ENCODE assay signal across 16 cellular contexts in the genomic region with DNA sequence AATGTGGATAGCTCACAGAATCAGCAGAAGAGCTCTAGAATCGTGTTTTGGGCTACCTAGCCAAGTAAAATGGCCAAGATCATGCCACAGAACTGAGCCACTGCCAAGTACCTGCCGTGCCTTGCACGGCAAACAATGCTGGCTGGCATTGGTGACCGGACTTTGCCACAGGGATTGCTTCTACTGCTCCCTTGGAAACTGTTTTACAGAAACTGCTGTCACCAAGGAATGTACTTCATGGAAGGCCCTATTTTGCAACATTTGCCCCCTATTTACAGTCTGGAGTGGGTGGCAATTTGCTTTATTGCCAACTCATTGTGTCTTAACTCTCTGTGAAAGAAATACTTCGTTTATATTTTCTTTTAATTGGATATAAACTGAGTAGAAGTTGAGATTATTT. TPM values are rescaled to one million over a fixed set of nuclear protein-coding genes. Genes with fewer than 3 reads are reported as not detected.
A peak's percentile ranks its signal among the peaks of the same experiment; 100 is the strongest.
DNase-seq lines count a peak whose midpoint lies in the region; ATAC-seq and TF ChIP-seq lines count a peak whose summit lies in the region.
"Had no signal": no experiment of that assay in that cellular context is flagged by ENCODE, and none has a peak within 500 bp of the region (broad histone marks: within the 10 kb centered on the region; RNA-seq: fewer than 3 reads in every experiment).

No MANE protein-coding gene starts in this region.

- H3K27me3 ChIP-seq in ACC112 (ENCODE audit: insufficient read depth, low read length) (no peaks in the 10 kb centered on the region), endocrine pancreas (ENCODE audit: control insufficient read depth, insufficient read depth, low read length) (no peaks in the 10 kb centered on the region)
- H3K27me3 ChIP-seq: BE2C, gastrocnemius medialis had no signal

- H3K36me3 ChIP-seq in ACC112 (ENCODE audit: insufficient read depth, low read length) (no peaks in the 10 kb centered on the region), endocrine pancreas (ENCODE audit: control insufficient read depth, insufficient read depth, low read length) (no peaks in the 10 kb centered on the region)
- H3K36me3 ChIP-seq: BE2C, gastrocnemius medialis had no signal

- H3K79me2 ChIP-seq in ACC112 (ENCODE audit: control insufficient read depth, insufficient read depth, low read length, unreplicated experiment): no peaks in the 10 kb centered on the region

- no peaks in the 10 kb centered on the region for H3K9me3 ChIP-seq in endocrine pancreas (ENCODE audit: control insufficient read depth, low read length)
- H3K9me3 ChIP-seq: BE2C, gastrocnemius medialis had no signal

- H3K4me1 ChIP-seq in ACC112 (ENCODE audit: control insufficient read depth, insufficient read depth, low read length, unreplicated experiment): peaks cover 4% of the 10 kb centered on the region
- peaks cover 5% of the 10 kb centered on the region for H3K4me1 ChIP-seq in endocrine pancreas (ENCODE audit: control insufficient read depth, insufficient read depth, low read length)

- H3K4me3 ChIP-seq in ACC112 (ENCODE audit: low read depth, low read length) (peak overlapping the region; percentile 3; the same call in 1 of the 2 replicates), endocrine pancreas (ENCODE audit: control insufficient read depth, insufficient read depth, low read length) (peak overlapping the region; percentile 19)
- H3K4me3 ChIP-seq: gastrocnemius medialis had no signal

- no peak for TF ChIP-seq CTCF in omental fat pad (IDR thresholded peaks at IDR 0.05)

- DNase-seq in NCI-H1092 treated with DMSO at 0.1 percent for 48 hours (lab: John Stamatoyannopoulos, UW) (peak; percentile 39), mucosa of gallbladder (ENCODE audit: low spot score) (peak; percentile 87), omental fat pad (ENCODE audit: low spot score) (no peak), COLO668 (lab: John Stamatoyannopoulos, UW; ENCODE audit: unreplicated experiment) (no peak)
- DNase-seq in activated CD4-positive, alpha-beta T cell treated with anti-CD3 and anti-CD28 coated beads, Interleukin-2, amount 50 U/mL, for 1 hour: no peak
- DNase-seq in activated effector memory CD4-positive, alpha-beta T cell treated with Interleukin-2 at 50 U/mL for 16 hours: no peak
- DNase-seq: activated CD4-positive, alpha-beta T cell treated with anti-CD3 and anti-CD28 coated beads, Interleukin-2, amount 10 ng/mL, durations not matched to agents 24 days and 14 days; BE2C; gastrocnemius medialis; GDM1; NCI-H1048; NK-92 treated with Interleukin-12 subunit alpha and Interleukin-12 subunit beta, amount 100 ng/mL, for 24 hours; retina had no signal

- H3K27ac ChIP-seq in ACC112 (ENCODE audit: low read depth, low read length): no peak overlapping the region
- H3K27ac ChIP-seq: gastrocnemius medialis, HL-60 had no signal

- no peak overlapping the region for H3K9ac ChIP-seq in endocrine pancreas (ENCODE audit: control insufficient read depth, insufficient read depth, low read length)

- no peak for ATAC-seq in omental fat pad (ENCODE audit: low FRiP score)
- ATAC-seq: gastrocnemius medialis had no signal

- H2AFZ ChIP-seq in ACC112 (ENCODE audit: low read length, unreplicated experiment): peak overlapping the region; percentile 4

RNA-seq across cellular contexts. Expression of gene BORCS5, which starts 49.0 kb away (rescaled TPM):
- total RNA-seq in mucosa of gallbladder (14.2 TPM), omental fat pad (10 to 100 TPM; 11.4 to 17.1 (median 15.7) TPM)

RNA-seq across cellular contexts. Expression of gene MANSC1, which starts 55.8 kb away (rescaled TPM):
- total RNA-seq in mucosa of gallbladder (66.7 TPM), omental fat pad (10 to 100 TPM; 12.2 to 20.1 (median 14.5) TPM)

Comparison
In these comparisons a context has a peak if more than half of its experiments do, and no peak if none do; other contexts are left out.
1. DNase-seq: peak in NCI-H1092 treated with DMSO at 0.1 percent for 48 hours (single experiment) and mucosa of gallbladder (single experiment); none in omental fat pad (single experiment), activated CD4-positive, alpha-beta T cell treated with anti-CD3 and anti-CD28 coated beads, Interleukin-2, amount 50 U/mL, for 1 hour (single experiment), activated effector memory CD4-positive, alpha-beta T cell treated with Interleukin-2 at 50 U/mL for 16 hours (single experiment) and COLO668 (single experiment).